8 cellular contexts compared by ENCODE assay signal in genomic region chrX:23782455-23782854, GRCh38. TPM values are rescaled to one million over a fixed set of nuclear protein-coding genes. Genes with fewer than 3 reads are reported as not detected.
DNase-seq lines count a peak whose midpoint lies in the region; ATAC-seq and TF ChIP-seq lines count a peak whose summit lies in the region.

No MANE protein-coding gene starts in this region.

- H3K4me1 Mint-ChIP-seq in activated T-cell treated with anti-CD3 and anti-CD28 coated beads, Interleukin-2, amount 50 U/mL, for 72 hours (ENCODE audit: low read depth) = peaks cover 48% of the 10 kb centered on the region
- peaks cover 28% of the 10 kb centered on the region for H3K4me1 Mint-ChIP-seq in activated CD4-positive, alpha-beta memory T cell treated with anti-CD3 and anti-CD28 coated beads for 36 hours (ENCODE audit: low read depth)

- CTCF ChIA-PET in activated CD4-positive, alpha-beta memory T cell treated with anti-CD3 and anti-CD28 coated beads for 36 hours (lab: Charles Lee) = interaction anchor here (0.7 to 4.6 kb wide), 8 partner anchors 9 to 243 kb away, joined by 3 to 49 read pairs (median 4); partner anchors contain the start of gene ACOT9
- CTCF ChIA-PET in GM10248 (lab: Yijun Ruan, JAX) = interaction anchor here (0.6 to 6.8 kb wide), 14 partner anchors 9 to 271 kb away, joined by 3 to 54 read pairs (median 4); partner anchors contain the start of genes ACOT9, APOO and CXorf58

- TF ChIP-seq POLR2A in suprapubic skin (IDR thresholded peaks at IDR 0.05) = no peak

- peaks cover 4% of the 10 kb centered on the region for H3K4me1 ChIP-seq in suprapubic skin

- TF ChIP-seq EP300 in suprapubic skin (IDR thresholded peaks at IDR 0.05) = no peak

- peak overlapping the region; percentile 64 for H3K4me3 ChIP-seq in suprapubic skin

- H3K27me3 Mint-ChIP-seq in activated T-cell treated with anti-CD3 and anti-CD28 coated beads, Interleukin-2, amount 50 U/mL, for 72 hours (ENCODE audit: low read depth) = peaks cover 11% of the 10 kb centered on the region
- no peaks in the 10 kb centered on the region for H3K27me3 Mint-ChIP-seq in activated CD4-positive, alpha-beta memory T cell treated with anti-CD3 and anti-CD28 coated beads for 36 hours

- WGBS in suprapubic skin = 61% methylated on average over 6 of the region's 6 CpGs

- no peaks in the 10 kb centered on the region for H3K27me3 ChIP-seq in suprapubic skin

- H3K27ac ChIP-seq in suprapubic skin = no peak overlapping the region

- H3K36me3 ChIP-seq in suprapubic skin = no peaks in the 10 kb centered on the region

- ATAC-seq in activated T-cell treated with anti-CD3 and anti-CD28 coated beads, Interleukin-2, amount 50 U/mL, for 72 hours (replicated peaks in 1 of 2) = no peak
- ATAC-seq in GM18873 (IDR thresholded peaks at IDR 0.05; ENCODE audit: low FRiP score, unreplicated experiment) (no peak), HG03469 (IDR thresholded peaks at IDR 0.05; ENCODE audit: unreplicated experiment) (no peak)

- H3K9me3 Mint-ChIP-seq in activated T-cell treated with anti-CD3 and anti-CD28 coated beads, Interleukin-2, amount 50 U/mL, for 72 hours = no peaks in the 10 kb centered on the region
- no peaks in the 10 kb centered on the region for H3K9me3 Mint-ChIP-seq in activated CD4-positive, alpha-beta memory T cell treated with anti-CD3 and anti-CD28 coated beads for 36 hours

- TF ChIP-seq CTCF in suprapubic skin (IDR thresholded peaks at IDR 0.05) (no peak), GM10248 (IDR thresholded peaks at IDR 0.05; ENCODE audit: control extremely low read depth, extremely low read depth, low read depth, missing control alignments) (no peak)

- no peak for DNase-seq in activated T-cell treated with anti-CD3 and anti-CD28 coated beads, Interleukin-2, amount 50 U/mL, for 72 hours
- DNase-seq in activated T-cell treated with anti-CD3 and anti-CD28 coated beads, Interleukin-2, amount 50 U/mL, for 48 hours = no peak
- DNase-seq in activated CD4-positive, alpha-beta memory T cell treated with anti-CD3 and anti-CD28 coated beads for 36 hours = no peak
- DNase-seq in kidney tubule cell (ENCODE audit: low spot score) (peak; percentile 56), suprapubic skin (ENCODE audit: low spot score in 2 of 2) (no peak), GM10248 (ENCODE audit: extremely low spot score) (no peak)

- peaks cover 18 to 27% of the 10 kb centered on the region in 2 donors for H3K36me3 Mint-ChIP-seq in activated T-cell treated with anti-CD3 and anti-CD28 coated beads, Interleukin-2, amount 50 U/mL, for 72 hours (ENCODE audit: insufficient read depth in 2 of 2)
- H3K36me3 Mint-ChIP-seq in activated CD4-positive, alpha-beta memory T cell treated with anti-CD3 and anti-CD28 coated beads for 36 hours = peaks cover 27% of the 10 kb centered on the region

- POLR2A ChIA-PET in activated CD4-positive, alpha-beta memory T cell treated with anti-CD3 and anti-CD28 coated beads for 36 hours (lab: Charles Lee) = interaction anchor here (0.8 to 2.1 kb wide), 7 partner anchors 9 to 125 kb away, joined by 3 to 8 read pairs (median 6); partner anchors contain the start of genes ACOT9, APOO, CXorf58 and PRDX4
- POLR2A ChIA-PET in GM10248 (lab: Yijun Ruan, JAX) = interaction anchor here (0.6 to 2.4 kb wide), 16 partner anchors 7 to 1793 kb away, joined by 3 to 28 read pairs (median 4); partner anchors contain the start of genes ACOT9, EIF2S3 and PRDX4

- peak overlapping the region; percentile 100 for H3K27ac Mint-ChIP-seq in activated T-cell treated with anti-CD3 and anti-CD28 coated beads, Interleukin-2, amount 50 U/mL, for 72 hours
- peak overlapping the region; percentile 96 for H3K27ac Mint-ChIP-seq in activated CD4-positive, alpha-beta memory T cell treated with anti-CD3 and anti-CD28 coated beads for 36 hours

- no peaks in the 10 kb centered on the region for H3K9me3 ChIP-seq in suprapubic skin

- intact Hi-C loops in activated CD4-positive, alpha-beta memory T cell treated with anti-CD3 and anti-CD28 coated beads for 36 hours (cut with micrococcal nuclease) = loop anchor here (1.0 to 5.0 kb wide), 5 partner anchors 39 to 370 kb away; partner anchors contain the start of genes ACOT9, EIF2S3 and KLHL15

- H3K4me3 Mint-ChIP-seq in activated T-cell treated with anti-CD3 and anti-CD28 coated beads, Interleukin-2, amount 50 U/mL, for 72 hours = peak overlapping the region; percentile 87 to 99
- H3K4me3 Mint-ChIP-seq in activated CD4-positive, alpha-beta memory T cell treated with anti-CD3 and anti-CD28 coated beads for 36 hours = peak overlapping the region; percentile 94

RNA-seq across cellular contexts. Expression of gene SAT1, which starts 0.5 kb away (rescaled TPM):
- 100 to 1,000 TPM; 229 to 424 TPM for total RNA-seq in activated T-cell treated with anti-CD3 and anti-CD28 coated beads, Interleukin-2, amount 50 U/mL, for 72 hours
- 100 to 1,000 TPM; 205 to 209 TPM for total RNA-seq in activated CD4-positive, alpha-beta memory T cell treated with anti-CD3 and anti-CD28 coated beads for 36 hours
- total RNA-seq in suprapubic skin = 100 to 1,000 TPM; 131 to 357 (median 202) TPM

RNA-seq across cellular contexts. Expression of gene ACOT9, which starts 39.4 kb away (rescaled TPM):
- 10 to 100 TPM; 85.4 to 92.3 TPM for total RNA-seq in activated T-cell treated with anti-CD3 and anti-CD28 coated beads, Interleukin-2, amount 50 U/mL, for 72 hours
- 10 to 100 TPM; 50.2 to 52.1 TPM for total RNA-seq in activated CD4-positive, alpha-beta memory T cell treated with anti-CD3 and anti-CD28 coated beads for 36 hours
- 10 to 100 TPM; 14.9 to 18.5 (median 16.2) TPM for total RNA-seq in suprapubic skin
